ENCODE assay signal across 38 cellular contexts in the genomic region with DNA sequence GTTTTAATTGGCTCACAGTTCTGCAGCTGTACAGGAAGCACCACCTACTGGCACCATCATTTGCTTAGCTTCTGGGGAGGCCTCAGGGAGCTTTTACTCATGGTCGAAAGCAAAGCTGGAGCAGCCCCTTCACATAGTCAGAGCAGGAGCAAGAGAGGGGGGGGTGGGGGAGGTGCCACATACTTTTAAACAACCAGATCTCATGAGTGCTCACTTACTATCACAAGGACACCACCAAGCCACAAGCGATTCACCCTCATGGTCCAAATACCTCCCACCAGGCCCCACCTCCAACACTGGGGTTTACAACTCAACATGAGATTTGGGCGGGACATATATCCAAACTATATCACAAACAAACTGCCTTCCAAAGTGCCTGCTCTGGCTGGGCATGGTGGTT. TPM values are rescaled to one million over a fixed set of nuclear protein-coding genes. Genes with fewer than 3 reads are reported as not detected.
"Had no signal": no experiment of that assay in that cellular context is flagged by ENCODE, and none has a peak within 500 bp of the region (broad histone marks: within the 10 kb centered on the region; RNA-seq: fewer than 3 reads in every experiment).

No MANE protein-coding gene starts in this region.

- H3K4me2 ChIP-seq: KMS-11 had no signal

- H3K4me3 ChIP-seq: MG63 had no signal

- DNase-seq: Karpas-422, Kasumi-1, KBM-7, KG1, MG63, MM.1S, MV-4-11, NCI-H1048, NCI-H1092, NCI-H1092 treated with DMSO at 0.1 percent for 48 hours, NCI-H1105, NCI-H1105 treated with DMSO at 0.1 percent for 48 hours, NCI-H1417, NCI-H1417 treated with DMSO at 0.1 percent for 48 hours, NCI-H1436, NCI-H1436 treated with DMSO at 0.1 percent for 48 hours, NCI-H146, NCI-H1694, NCI-H1694 treated with DMSO at 0.1 percent for 48 hours, NCI-H187, NCI-H187 treated with DMSO at 0.1 percent for 48 hours, NCI-H1930, NCI-H2029, NCI-H2029 treated with DMSO at 0.1 percent for 48 hours, NCI-H2081, NCI-H2081 treated with DMSO at 0.1 percent for 48 hours, NCI-H2107, NCI-H2171, NCI-H2171 treated with DMSO at 0.1 percent for 48 hours, NCI-H2227 treated with DMSO at 0.1 percent for 48 hours, NCI-H226, NCI-H345, NCI-H446, NCI-H446 treated with DMSO at 0.1 percent for 48 hours had no signal

- H3K9me3 ChIP-seq: MG63 had no signal

- H3K36me3 ChIP-seq: MG63 had no signal

- H3K27ac ChIP-seq: KMS-11 had no signal

- H3K9ac ChIP-seq: KMS-11 had no signal

RNA-seq across cellular contexts. Expression of a gene that starts 31.7 kb away (rescaled TPM):
- total RNA-seq: LHCN-M2, M059J, MCF 10A had no signal

RNA-seq across cellular contexts. Expression of a gene that starts 35.4 kb away (rescaled TPM):
- total RNA-seq: LHCN-M2, M059J, MCF 10A had no signal
